ENCODE assay signal across 15 cellular contexts in genomic region chr1:13585996-13586395, GRCh38. TPM values are rescaled to one million over a fixed set of nuclear protein-coding genes. Genes with fewer than 3 reads are reported as not detected.
DNase-seq lines count a peak whose midpoint lies in the region; TF ChIP-seq lines count a peak whose summit lies in the region.
"Had no signal": no experiment of that assay in that cellular context is flagged by ENCODE, and none has a peak within 500 bp of the region (broad histone marks: within the 10 kb centered on the region; RNA-seq: fewer than 3 reads in every experiment).

No MANE protein-coding gene starts in this region.

- no peak overlapping the region for H3K56ac ChIP-seq in mesendoderm (ENCODE audit: low read length)

- no peak overlapping the region for H2BK15ac ChIP-seq in mesendoderm (replicated peaks; ENCODE audit: low read depth)

- no peak overlapping the region for H3K18ac ChIP-seq in mesendoderm (ENCODE audit: low read length)

- peaks cover 14% of the 10 kb centered on the region for H3K27me3 Mint-ChIP-seq in glutamatergic neuron (ENCODE audit: unreplicated experiment)

- H3K23ac ChIP-seq in mesendoderm (ENCODE audit: low read length), result no peak overlapping the region

- DNase-seq in AG10803 (ENCODE audit: low read depth) (peak; percentile 64), amniotic epithelial cell (ENCODE audit: low read depth) (peak; percentile 56), glutamatergic neuron (no peak), retinal pigment epithelial cell (ENCODE audit: low read depth) (no peak), mesendoderm (no peak), NCI-H82 treated with DMSO at 0.1 percent for 48 hours (lab: John Stamatoyannopoulos, UW; ENCODE audit: unreplicated experiment) (no peak), activated T-cell treated with anti-CD3 and anti-CD28 coated beads for 4 hours (no peak), HuH-7.5 (ENCODE audit: low spot score) (no peak)
- DNase-seq: activated CD8-positive, alpha-beta memory T cell treated with anti-CD3 and anti-CD28 coated beads for 24 hours; activated gamma-delta T cell; NCI-H1092; SK-N-SH; stimulated activated CD8-positive, alpha-beta memory T cell treated with anti-CD3 and anti-CD28 coated beads, Interleukin-4, amount 100 ng/mL, for 48 hours had no signal

- H2BK5ac ChIP-seq in mesendoderm (ENCODE audit: low read length), result no peak overlapping the region

- H3K4ac ChIP-seq in mesendoderm (ENCODE audit: low read depth, low read length), result no peak overlapping the region

- H3K36me3 Mint-ChIP-seq in glutamatergic neuron (ENCODE audit: unreplicated experiment), result no peaks in the 10 kb centered on the region

- H3K36me3 ChIP-seq in mesendoderm (ENCODE audit: control insufficient read depth, insufficient read depth, low read length), result no peaks in the 10 kb centered on the region

- H3K9ac ChIP-seq in mesendoderm (ENCODE audit: low read length), result no peak overlapping the region
- H3K9ac ChIP-seq: SK-N-SH had no signal

- no peak overlapping the region for H4K8ac ChIP-seq in mesendoderm (ENCODE audit: low read depth, low read length)

- H4K5ac ChIP-seq in mesendoderm (ENCODE audit: low read length), result no peak overlapping the region

- no peak overlapping the region for H3K4me3 ChIP-seq in AG10803 (ENCODE audit: low read length)
- H3K4me3 ChIP-seq in retinal pigment epithelial cell (ENCODE audit: low read length), result peak overlapping the region; percentile 9
- H3K4me3 ChIP-seq in mesendoderm (ENCODE audit: low read length), result no peak overlapping the region

- H3K27ac Mint-ChIP-seq in glutamatergic neuron (ENCODE audit: unreplicated experiment), result peak overlapping the region; percentile 33

- H2AK5ac ChIP-seq in mesendoderm (ENCODE audit: low read length), result no peak overlapping the region

- TF ChIP-seq CTCF in AG10803 (conservative IDR thresholded peaks at IDR 0.05; ENCODE audit: low read length) (no peak), glutamatergic neuron (IDR thresholded peaks at IDR 0.05; ENCODE audit: partially characterized antibody, unreplicated experiment) (no peak), retinal pigment epithelial cell (conservative IDR thresholded peaks at IDR 0.05; ENCODE audit: low read depth, low read length) (no peak)

- H3K79me1 ChIP-seq in mesendoderm (ENCODE audit: low read length), result peaks cover 5% of the 10 kb centered on the region

- no peaks in the 10 kb centered on the region for H3K27me3 ChIP-seq in mesendoderm (ENCODE audit: insufficient read depth, low read length, poor library complexity)

- H3K9me3 Mint-ChIP-seq in glutamatergic neuron (ENCODE audit: unreplicated experiment), result peaks cover 1% of the 10 kb centered on the region

- WGBS in mesendoderm (ENCODE audit: extremely low coverage, insufficient coverage, low lambda C conversion rate), result no CpG with 5 or more reads among the region's 7 CpGs

- H3K27ac ChIP-seq in mesendoderm (ENCODE audit: low read depth, low read length), result no peak overlapping the region

- H2BK120ac ChIP-seq in mesendoderm (ENCODE audit: low read depth, low read length), result no peak overlapping the region

- H3K4me1 Mint-ChIP-seq in glutamatergic neuron (ENCODE audit: low read depth, unreplicated experiment), result peaks cover 5% of the 10 kb centered on the region

- no peak overlapping the region for H3K4me2 ChIP-seq in mesendoderm (ENCODE audit: low read length)
- H3K4me2 ChIP-seq: SK-N-SH had no signal

- no peak overlapping the region for H3K4me3 Mint-ChIP-seq in glutamatergic neuron (ENCODE audit: unreplicated experiment)

- peaks cover 3% of the 10 kb centered on the region for H3K4me1 ChIP-seq in mesendoderm (ENCODE audit: control insufficient read depth, low read depth, low read length)

- peaks cover 15% of the 10 kb centered on the region for H3K79me2 ChIP-seq in mesendoderm (ENCODE audit: control insufficient read depth, insufficient read depth, low read length)

RNA-seq across cellular contexts. Expression of gene PDPN, which starts 2.4 kb away (rescaled TPM):
- total RNA-seq in glutamatergic neuron (ENCODE audit: unreplicated experiment), result 4.8 TPM
- polyA plus RNA-seq in mesendoderm (2013, experiment 1 of 2), result 65.8 TPM
- 69.3 TPM for polyA plus RNA-seq in mesendoderm (2013, experiment 2 of 2)
- total RNA-seq: G401, HepG2 had no signal
- polyA plus RNA-seq: HepG2, SK-N-SH had no signal

Comparison
In these comparisons a context has a peak if more than half of its experiments do, and no peak if none do; other contexts are left out.
1. DNase-seq: peak in AG10803 (single experiment) and amniotic epithelial cell (single experiment); none in glutamatergic neuron (single experiment), retinal pigment epithelial cell (single experiment), mesendoderm (single experiment), NCI-H82 treated with DMSO at 0.1 percent for 48 hours (single experiment), activated T-cell treated with anti-CD3 and anti-CD28 coated beads for 4 hours (single experiment) and HuH-7.5 (single experiment).